In the genomic region with DNA sequence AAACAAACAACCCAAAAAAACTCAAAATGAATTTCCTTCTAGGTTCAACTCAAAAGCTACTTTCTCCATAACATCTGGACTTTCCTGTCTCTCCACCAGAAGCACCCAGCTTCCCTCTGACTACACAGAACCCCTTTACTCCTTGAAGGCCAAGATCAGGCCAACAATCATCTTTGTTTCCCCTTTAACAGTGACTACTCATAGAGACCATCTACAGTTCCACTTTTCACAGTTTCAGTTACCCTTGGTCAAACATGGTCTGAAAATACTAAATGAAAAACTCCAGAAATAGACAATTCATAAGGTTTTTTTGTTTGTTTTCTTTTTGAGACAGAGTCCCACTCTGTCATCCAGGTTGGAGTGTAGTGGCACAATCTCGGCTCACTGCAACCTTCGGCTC, we compare ENCODE assay signal across 11 cellular contexts. TPM values are rescaled to one million over a fixed set of nuclear protein-coding genes. Genes with fewer than 3 reads are reported as not detected.
A peak's percentile ranks its signal among the peaks of the same experiment; 100 is the strongest.
DNase-seq lines count a peak whose midpoint lies in the region; ATAC-seq lines count a peak whose summit lies in the region.
"Had no signal": no experiment of that assay in that cellular context is flagged by ENCODE, and none has a peak within 500 bp of the region (broad histone marks: within the 10 kb centered on the region; RNA-seq: fewer than 3 reads in every experiment).

No MANE protein-coding gene starts in this region.

- peak; percentile 18 for DNase-seq in germinal center (ENCODE audit: low spot score)
- no peak for DNase-seq in 8988T
- no peak for DNase-seq in EL
- no peak for DNase-seq in kidney glomerular epithelial cell (lab: John Stamatoyannopoulos, UW)
- DNase-seq in A172 (ENCODE audit: low spot score) = no peak
- DNase-seq: activated naive CD4-positive, alpha-beta T cell treated with anti-CD3 and anti-CD28 coated beads for 36 hours; effector CD4-positive, alpha-beta T cell; PC-3 had no signal

- ATAC-seq in GM18517 (IDR thresholded peaks at IDR 0.05; ENCODE audit: unreplicated experiment) = peak; percentile 76
- peak; percentile 85 for ATAC-seq in GM21390 (IDR thresholded peaks at IDR 0.05; ENCODE audit: unreplicated experiment)
- ATAC-seq in HG03103 (IDR thresholded peaks at IDR 0.05; ENCODE audit: low read depth, unreplicated experiment) = peak; percentile 84
- ATAC-seq: PC-3 had no signal

RNA-seq across cellular contexts. Expression of a gene that starts 11.8 kb away (rescaled TPM):
- 3.1 and 17.0 TPM in 2 replicates for total RNA-seq in A172 (2014; rRNA removed; shearing (Covaris generic))
